In genomic region chr11:120389693-120390584, GRCh38 we compare ENCODE assay signal across 28 cellular contexts. TPM values are rescaled to one million over a fixed set of nuclear protein-coding genes. Genes with fewer than 3 reads are reported as not detected.
DNase-seq lines count a peak whose midpoint lies in the region; ATAC-seq, FAIRE-seq and TF ChIP-seq lines count a peak whose summit lies in the region.
"Had no signal": no experiment of that assay in that cellular context is flagged by ENCODE, and none has a peak within 500 bp of the region (broad histone marks: within the 10 kb centered on the region; RNA-seq: fewer than 3 reads in every experiment).

No MANE protein-coding gene starts in this region.

- TF ChIP-seq CTCF in HEK293 (tag by site-specific recombination; IDR thresholded peaks at IDR 0.05) (no peak), PC-9 (conservative IDR thresholded peaks at IDR 0.05) (no peak), endothelial cell of umbilical vein (IDR thresholded peaks at IDR 0.05; ENCODE audit: extremely low read depth in 1 of 2, insufficient read depth in 1 of 2, low read depth in 1 of 2, low read length in 2 of 2) (no peak), neural cell (IDR thresholded peaks at IDR 0.05; ENCODE audit: poor library complexity, severe bottlenecking) (no peak)

- H3K79me2 ChIP-seq in PC-9 (ENCODE audit: low read depth) = peaks cover 97% of the 10 kb centered on the region
- peaks cover 92% of the 10 kb centered on the region for H3K79me2 ChIP-seq in endothelial cell of umbilical vein (ENCODE audit: control insufficient read depth, insufficient read depth, low read length)
- H3K79me2 ChIP-seq in neural cell (replicated peaks; ENCODE audit: insufficient read depth, low read length) = peaks cover 99% of the 10 kb centered on the region

- H4K20me1 ChIP-seq in PC-9 (ENCODE audit: insufficient read depth) (peaks cover 9% of the 10 kb centered on the region; the same call in 1 of the 2 replicates), endothelial cell of umbilical vein (replicated peaks; ENCODE audit: control insufficient read depth, extremely low read depth, insufficient read depth, low read length) (peaks cover 19% of the 10 kb centered on the region), neural cell (ENCODE audit: insufficient read depth) (peaks cover 7% of the 10 kb centered on the region)

- no peak for TF ChIP-seq RAD21 in neural cell (conservative IDR thresholded peaks at IDR 0.05)

- DNase-seq in PC-9 (peak in 1 of 2 experiments; percentile 72), endothelial cell of umbilical vein (ENCODE audit: low read depth, low spot score) (peak; percentile 64), mesenteric fat pad (ENCODE audit: low spot score) (no peak), NCI-H2107 treated with DMSO at 0.1 percent for 48 hours (lab: John Stamatoyannopoulos, UW; ENCODE audit: unreplicated experiment) (no peak)
- DNase-seq: activated CD4-positive, alpha-beta T cell treated with anti-CD3 and anti-CD28 coated beads, Interleukin-2, amount 50 U/mL, for 4 hours; activated naive CD4-positive, alpha-beta T cell treated with anti-CD3 and anti-CD28 coated beads, Interleukin-2, amount 10 ng/mL, durations not matched to agents 7 days and 5 days; effector memory CD4-positive, alpha-beta T cell; GDM1; H9; hippocampal formation; Karpas-422; left ventricle myocardium superior; natural killer cell; NCI-H1694; NCI-H2171; NCI-H510A; NK-92 treated with Interleukin-12 subunit alpha and Interleukin-12 subunit beta, amount 100 ng/mL, for 24 hours; ovary; retina; SIG-M5; T-helper 1 cell had no signal

- intact Hi-C loops in PC-9 (cut with micrococcal nuclease; ENCODE audit: unreplicated experiment) (no loop called here), endothelial cell of umbilical vein (cut with micrococcal nuclease) (loop anchor here (2.0 kb wide), 2 partner anchors 15 to 35 kb away; no protein-coding TSS in a partner anchor)

- peaks cover 5% of the 10 kb centered on the region; the same call in 1 of the 2 replicates for H3K4me1 ChIP-seq in HEK293 (ENCODE audit: control insufficient read depth, insufficient read depth, low read length)
- peaks cover 20% of the 10 kb centered on the region for H3K4me1 ChIP-seq in PC-9 (replicated peaks; ENCODE audit: insufficient read depth)
- H3K4me1 ChIP-seq in endothelial cell of umbilical vein (ENCODE audit: control insufficient read depth, extremely low read depth, insufficient read depth, low read length) = peaks cover 23% of the 10 kb centered on the region

- peaks cover 6% of the 10 kb centered on the region; the same call in 1 of the 2 replicates for H3F3A ChIP-seq in PC-9 (ENCODE audit: insufficient read depth, low read depth)
- peaks cover 3% of the 10 kb centered on the region for H3F3A ChIP-seq in neural cell (ENCODE audit: insufficient read depth, low read length, poor library complexity, severe bottlenecking)

- no peak for TF ChIP-seq EP300 in neural cell (conservative IDR thresholded peaks at IDR 0.05; ENCODE audit: poor library complexity, severe bottlenecking)

- no peaks in the 10 kb centered on the region for H3K27me3 ChIP-seq in PC-9 (ENCODE audit: insufficient read depth, low read depth)
- no peaks in the 10 kb centered on the region for H3K27me3 ChIP-seq in endothelial cell of umbilical vein (ENCODE audit: control insufficient read depth in 2 of 2, insufficient read depth in 2 of 2, low read length in 2 of 2)
- no peaks in the 10 kb centered on the region for H3K27me3 ChIP-seq in neural cell (ENCODE audit: insufficient read depth, low read depth, low read length)
- H3K27me3 ChIP-seq: BLaER1, ovary had no signal

- TF ChIP-seq POLR2A in endothelial cell of umbilical vein (IDR thresholded peaks at IDR 0.05; ENCODE audit: low read depth, low read length) = no peak

- no peaks in the 10 kb centered on the region for H3K9me1 ChIP-seq in endothelial cell of umbilical vein (replicated peaks; ENCODE audit: control insufficient read depth, extremely low read depth, insufficient read depth, low read length)

- POLR2A ChIA-PET in HEK293 (lab: Yijun Ruan, JAX) (interaction anchor here (1.6 kb wide), 1 partner anchor 54 kb away, joined by 4 read pairs; the partner anchor contains the start of gene ARHGEF12), PC-9 (lab: Charles Lee; ENCODE audit: unreplicated experiment) (interaction anchor here (0.6 to 0.7 kb wide), 2 partner anchors 17 to 35 kb away, joined by 3 to 4 read pairs; no protein-coding TSS in a partner anchor), endothelial cell of umbilical vein (lab: Charles Lee) (no interaction called here)

- H2AFZ ChIP-seq in PC-9 (no peak overlapping the region), endothelial cell of umbilical vein (ENCODE audit: low read depth, low read length) (no peak overlapping the region), neural cell (ENCODE audit: low read depth, low read length) (no peak overlapping the region)

- peak; percentile 8 for FAIRE-seq in endothelial cell of umbilical vein (lab: Jason Lieb, UNC)
- FAIRE-seq: frontal cortex had no signal

- dilution Hi-C loops in endothelial cell of umbilical vein (cut with MboI; ENCODE audit: extremely low pct_ligation_motif_present, low sequenced_read_pairs) = no loop called here

- BruUV-seq in PC-9 (replicated peaks; lab: Mats Ljungman, UMichigan) (no TSS peak), endothelial cell of umbilical vein (replicated peaks; lab: Mats Ljungman, UMichigan) (no TSS peak)

- CTCF ChIA-PET in HEK293 (lab: Yijun Ruan, JAX) (interaction anchor here (0.7 to 0.9 kb wide), 2 partner anchors 48 to 90 kb away, joined by 3 read pairs; no protein-coding TSS in a partner anchor), PC-9 (lab: Charles Lee) (no interaction called here), endothelial cell of umbilical vein (lab: Charles Lee) (interaction anchor here (1.0 to 2.5 kb wide), 9 partner anchors 8 to 87 kb away, joined by 3 to 16 read pairs (median 4); partner anchors contain the start of gene ARHGEF12)

- H3K4me3 ChIP-seq in HEK293 (ENCODE audit: low read depth, low read length) = no peak overlapping the region
- no peak overlapping the region for H3K4me3 ChIP-seq in PC-9
- no peak overlapping the region for H3K4me3 ChIP-seq in endothelial cell of umbilical vein (replicated peaks in 1 of 3; ENCODE audit: insufficient read depth in 1 of 3, low read depth in 1 of 3, low read length in 3 of 3)
- H3K4me3 ChIP-seq in neural cell (ENCODE audit: low read length) = peak overlapping the region; percentile 30
- H3K4me3 ChIP-seq: BLaER1, ovary had no signal

- H3K36me3 ChIP-seq in HEK293 (ENCODE audit: control insufficient read depth in 2 of 2, insufficient read depth in 1 of 2, low read length in 2 of 2) (no peaks in the 10 kb centered on the region), PC-9 (ENCODE audit: low read depth) (0 out of 2 replicates have a peak, but pooled peaks cover 3% of the 10 kb centered on the region), endothelial cell of umbilical vein (ENCODE audit: control insufficient read depth in 2 of 2, extremely low read depth in 1 of 2, insufficient read depth in 2 of 2, low read length in 2 of 2) (no peaks in the 10 kb centered on the region), neural cell (ENCODE audit: insufficient read depth, low read length) (peaks cover 3% of the 10 kb centered on the region)
- H3K36me3 ChIP-seq: BLaER1, ovary had no signal

- H3K9me2 ChIP-seq in PC-9 (ENCODE audit: insufficient read depth) = no peaks in the 10 kb centered on the region
- H3K9me2 ChIP-seq in neural cell (ENCODE audit: insufficient read depth, low read length) = no peaks in the 10 kb centered on the region

- H3K4me2 ChIP-seq in PC-9 = peak overlapping the region; percentile 15; the same call in 1 of the 2 replicates
- peak overlapping the region; percentile 38 for H3K4me2 ChIP-seq in endothelial cell of umbilical vein (ENCODE audit: insufficient read depth, low read length)
- no peak overlapping the region for H3K4me2 ChIP-seq in neural cell (ENCODE audit: low read length)
- H3K4me2 ChIP-seq: BLaER1 had no signal

- H3K9me3 ChIP-seq in HEK293 (ENCODE audit: control insufficient read depth, insufficient read depth, low read depth, low read length) (no peaks in the 10 kb centered on the region), PC-9 (ENCODE audit: insufficient read depth, low read depth) (peaks cover 5% of the 10 kb centered on the region; the same call in 1 of the 2 replicates), endothelial cell of umbilical vein (replicated peaks; ENCODE audit: control insufficient read depth, insufficient read depth, low read length) (no peaks in the 10 kb centered on the region), neural cell (ENCODE audit: low read length) (no peaks in the 10 kb centered on the region)
- H3K9me3 ChIP-seq: ovary had no signal

- no peak overlapping the region for H3K27ac ChIP-seq in HEK293 (ENCODE audit: extremely low read depth, low read depth, low read length)
- H3K27ac ChIP-seq in PC-9 = no peak overlapping the region
- no peak overlapping the region for H3K27ac ChIP-seq in endothelial cell of umbilical vein (ENCODE audit: insufficient read depth, low read depth, low read length)
- H3K27ac ChIP-seq in neural cell (ENCODE audit: low read length) = no peak overlapping the region
- H3K27ac ChIP-seq: BLaER1, ovary had no signal

- ATAC-seq in GM21360 (IDR thresholded peaks at IDR 0.05; ENCODE audit: unreplicated experiment) = no peak
- ATAC-seq: esophagus mucosa, left ventricle myocardium superior, natural killer cell, Panc1 had no signal

- H3K9ac ChIP-seq in endothelial cell of umbilical vein (replicated peaks; ENCODE audit: extremely low read depth, insufficient read depth, low read length) (no peak overlapping the region), neural cell (ENCODE audit: low read length) (no peak overlapping the region)
- H3K9ac ChIP-seq: BLaER1 had no signal

TF ChIP-seq in endothelial cell of umbilical vein, 7 proteins besides CTCF, POLR2A, EP300 and RAD21:
- no peak for TF ChIP-seq MYC (IDR thresholded peaks at IDR 0.05; ENCODE audit: low read depth, low read length)
- TF ChIP-seq GATA2 (IDR thresholded peaks at IDR 0.05; ENCODE audit: insufficient read depth, insufficient read length, low read depth, low read length) = peak; percentile 27

TF ChIP-seq in neural cell, 6 proteins besides CTCF, POLR2A, EP300 and RAD21 (continues in another document):
- TF ChIP-seq SMC3 (conservative IDR thresholded peaks at IDR 0.05; ENCODE audit: poor library complexity) (no peak), EZH2 (IDR thresholded peaks at IDR 0.05; ENCODE audit: borderline replicate concordance, insufficient read depth, low read length, poor library complexity, severe bottlenecking) (no peak)

RNA-seq across cellular contexts. Expression of gene ARHGEF12, which starts 53.7 kb away (rescaled TPM):
- 61.5 and 76.5 TPM in 2 replicates for total RNA-seq in PC-9 (2021)
- total RNA-seq in endothelial cell of umbilical vein = 117 and 125 TPM in 2 replicates
- polyA plus RNA-seq in endothelial cell of umbilical vein = 14.9 and 20.9 TPM in 2 replicates
- polyA plus RNA-seq in endothelial cell of umbilical vein (2011; cell fraction: cytosol; rRNA removed) = 27.0 and 27.4 TPM in 2 replicates
- polyA plus RNA-seq in endothelial cell of umbilical vein (2011; cell fraction: nucleus; rRNA removed) = 58.1 and 68.0 TPM in 2 replicates
- 57.0 and 70.0 TPM in 2 replicates for polyA plus RNA-seq in endothelial cell of umbilical vein (2012)
- 143 and 149 TPM in 2 replicates for polyA minus RNA-seq in endothelial cell of umbilical vein
- 36.9 TPM for polyA minus RNA-seq in endothelial cell of umbilical vein (2011; cell fraction: cytosol; rRNA and poly(A)+ RNA removed)
- 185 and 261 TPM in 2 replicates for polyA minus RNA-seq in endothelial cell of umbilical vein (2011; cell fraction: nucleus; rRNA and poly(A)+ RNA removed)
- 93.4 and 95.9 TPM in 2 replicates for polyA plus RNA-seq in neural cell
- 366 and 427 TPM in 2 replicates for polyA minus RNA-seq in neural cell
- total RNA-seq in mesenteric fat pad = 75.5 TPM
